7 cellular contexts compared by ENCODE assay signal in genomic region chr2:231460862-231461240, GRCh38. TPM values are rescaled to one million over a fixed set of nuclear protein-coding genes. Genes with fewer than 3 reads are reported as not detected.
A peak's percentile ranks its signal among the peaks of the same experiment; 100 is the strongest.
DNase-seq lines count a peak whose midpoint lies in the region; ATAC-seq and TF ChIP-seq lines count a peak whose summit lies in the region.
"Not testable (repeated sequence)": the region's sequence is repeated elsewhere in the genome, so short reads cannot be mapped to it uniquely, and the experiment has no call there.

No MANE protein-coding gene starts in this region.

- ATAC-seq in activated T-cell treated with anti-CD3 and anti-CD28 coated beads, Interleukin-2, amount 50 U/mL, for 72 hours (replicated peaks in 1 of 2), result not testable (repeated sequence)

- H3K4me1 Mint-ChIP-seq in Caco-2 (ENCODE audit: low read depth, unreplicated experiment) (peaks cover 13% of the 10 kb centered on the region), endothelial cell (ENCODE audit: unreplicated experiment) (peaks cover 29% of the 10 kb centered on the region), neural crest cell (peaks cover 39% of the 10 kb centered on the region)
- H3K4me1 Mint-ChIP-seq in activated CD4-positive, alpha-beta T cell treated with anti-CD3 and anti-CD28 coated beads, Interleukin-2, amount 10 ng/mL, durations not matched to agents 7 days and 5 days, result peaks cover 65% of the 10 kb centered on the region
- peaks cover 70% of the 10 kb centered on the region for H3K4me1 Mint-ChIP-seq in activated T-cell treated with anti-CD3 and anti-CD28 coated beads, Interleukin-2, amount 50 U/mL, for 72 hours (ENCODE audit: low read depth)
- H3K4me1 Mint-ChIP-seq in activated naive CD8-positive, alpha-beta T cell treated with anti-CD3 and anti-CD28 coated beads for 36 hours, result peaks cover 49% of the 10 kb centered on the region

- not testable (repeated sequence) for H3K36me3 ChIP-seq in Caco-2 (ENCODE audit: control insufficient read depth, insufficient read depth, low read length)
- peaks cover 77% of the 10 kb centered on the region for H3K36me3 ChIP-seq in Loucy (ENCODE audit: insufficient read depth, low read length)

- H3K27me3 ChIP-seq in Caco-2 (replicated peaks; ENCODE audit: control insufficient read depth, insufficient read depth, low read length); Loucy (ENCODE audit: insufficient read depth, low read length, poor library complexity, severe bottlenecking): not testable (repeated sequence)

- not testable (repeated sequence) for H3K9ac ChIP-seq in Loucy (ENCODE audit: low read depth, low read length, poor library complexity, severe bottlenecking)

- intact Hi-C loops in Caco-2 (cut with micrococcal nuclease; ENCODE audit: unreplicated experiment), result not testable (repeated sequence)

- not testable (repeated sequence) for H3K4me1 ChIP-seq in Caco-2
- H3K4me1 ChIP-seq in Loucy (ENCODE audit: insufficient read depth, low read length, poor library complexity, severe bottlenecking), result peaks cover 58% of the 10 kb centered on the region

- not testable (repeated sequence) for H3K27me3 Mint-ChIP-seq in Caco-2 (ENCODE audit: insufficient read depth, unreplicated experiment); activated CD4-positive, alpha-beta T cell treated with anti-CD3 and anti-CD28 coated beads, Interleukin-2, amount 10 ng/mL, durations not matched to agents 7 days and 5 days; activated T-cell treated with anti-CD3 and anti-CD28 coated beads, Interleukin-2, amount 50 U/mL, for 72 hours (ENCODE audit: low read depth); endothelial cell (ENCODE audit: unreplicated experiment); neural crest cell (ENCODE audit: low read depth)
- peaks cover 15% of the 10 kb centered on the region for H3K27me3 Mint-ChIP-seq in activated naive CD8-positive, alpha-beta T cell treated with anti-CD3 and anti-CD28 coated beads for 36 hours

- BruUV-seq in Caco-2 (replicated peaks; lab: Mats Ljungman, UMichigan), result not testable (repeated sequence)

- not testable (repeated sequence) for H3K4me3 ChIP-seq in Caco-2 (ENCODE audit: low read depth, low read length)
- peak overlapping the region; percentile 86 for H3K4me3 ChIP-seq in Loucy (ENCODE audit: low read length, poor library complexity, severe bottlenecking)

- H4K20me1 ChIP-seq in Loucy (ENCODE audit: insufficient read depth, low read length, poor library complexity, severe bottlenecking), result peaks cover 84% of the 10 kb centered on the region

- not testable (repeated sequence) for H3K9me2 ChIP-seq in Loucy (replicated peaks; ENCODE audit: low read depth, low read length)

- DNase-seq in Caco-2; activated CD4-positive, alpha-beta T cell treated with anti-CD3 and anti-CD28 coated beads, Interleukin-2, amount 10 ng/mL, durations not matched to agents 7 days and 5 days; activated T-cell treated with anti-CD3 and anti-CD28 coated beads, Interleukin-2, amount 50 U/mL, for 72 hours; activated naive CD8-positive, alpha-beta T cell treated with anti-CD3 and anti-CD28 coated beads for 36 hours; endothelial cell (ENCODE audit: low spot score); neural crest cell (ENCODE audit: low read depth, low spot score): not testable (repeated sequence)

- POLR2A ChIA-PET in Caco-2 (lab: Charles Lee); activated CD4-positive, alpha-beta T cell treated with anti-CD3 and anti-CD28 coated beads, Interleukin-2, amount 10 ng/mL, durations not matched to agents 7 days and 5 days (lab: Charles Lee): not testable (repeated sequence)

- not testable (repeated sequence) for H2AFZ ChIP-seq in Loucy (ENCODE audit: low read length)

- H3K36me3 Mint-ChIP-seq in Caco-2 (ENCODE audit: insufficient read depth, unreplicated experiment), result peaks cover 87% of the 10 kb centered on the region
- H3K36me3 Mint-ChIP-seq in activated CD4-positive, alpha-beta T cell treated with anti-CD3 and anti-CD28 coated beads, Interleukin-2, amount 10 ng/mL, durations not matched to agents 7 days and 5 days (ENCODE audit: low read depth), result peaks cover 75% of the 10 kb centered on the region
- H3K36me3 Mint-ChIP-seq in activated T-cell treated with anti-CD3 and anti-CD28 coated beads, Interleukin-2, amount 50 U/mL, for 72 hours (ENCODE audit: insufficient read depth in 2 of 2), result peaks cover 37 to 71% of the 10 kb centered on the region in 2 donors
- peaks cover 77% of the 10 kb centered on the region for H3K36me3 Mint-ChIP-seq in activated naive CD8-positive, alpha-beta T cell treated with anti-CD3 and anti-CD28 coated beads for 36 hours
- peaks cover 56% of the 10 kb centered on the region for H3K36me3 Mint-ChIP-seq in endothelial cell (ENCODE audit: low read depth, unreplicated experiment)
- H3K36me3 Mint-ChIP-seq in neural crest cell (ENCODE audit: low read depth), result peaks cover 53% of the 10 kb centered on the region

- peak overlapping the region; percentile 3 for H3K27ac Mint-ChIP-seq in Caco-2 (ENCODE audit: unreplicated experiment)
- H3K27ac Mint-ChIP-seq in activated CD4-positive, alpha-beta T cell treated with anti-CD3 and anti-CD28 coated beads, Interleukin-2, amount 10 ng/mL, durations not matched to agents 7 days and 5 days, result peak overlapping the region; percentile 63
- H3K27ac Mint-ChIP-seq in activated T-cell treated with anti-CD3 and anti-CD28 coated beads, Interleukin-2, amount 50 U/mL, for 72 hours, result peak overlapping the region; percentile 87
- H3K27ac Mint-ChIP-seq in activated naive CD8-positive, alpha-beta T cell treated with anti-CD3 and anti-CD28 coated beads for 36 hours, result peak overlapping the region; percentile 69
- H3K27ac Mint-ChIP-seq in endothelial cell (ENCODE audit: unreplicated experiment); neural crest cell (ENCODE audit: unreplicated experiment): not testable (repeated sequence)

- CTCF ChIA-PET in Caco-2 (lab: Charles Lee), result not testable (repeated sequence)
- CTCF ChIA-PET in activated CD4-positive, alpha-beta T cell treated with anti-CD3 and anti-CD28 coated beads, Interleukin-2, amount 10 ng/mL, durations not matched to agents 7 days and 5 days (lab: Charles Lee), result interaction anchor here (1.1 to 1.6 kb wide), 2 partner anchors 9 to 40 kb away, joined by 3 to 6 read pairs; no protein-coding TSS in a partner anchor

- H3K4me3 Mint-ChIP-seq in Caco-2 (ENCODE audit: unreplicated experiment); activated CD4-positive, alpha-beta T cell treated with anti-CD3 and anti-CD28 coated beads, Interleukin-2, amount 10 ng/mL, durations not matched to agents 7 days and 5 days: not testable (repeated sequence)
- H3K4me3 Mint-ChIP-seq in activated T-cell treated with anti-CD3 and anti-CD28 coated beads, Interleukin-2, amount 50 U/mL, for 72 hours, result peak overlapping the region; percentile 62 to 81
- H3K4me3 Mint-ChIP-seq in activated naive CD8-positive, alpha-beta T cell treated with anti-CD3 and anti-CD28 coated beads for 36 hours, result peak overlapping the region; percentile 63
- peak overlapping the region; percentile 4 for H3K4me3 Mint-ChIP-seq in endothelial cell (ENCODE audit: unreplicated experiment)
- peak overlapping the region; percentile 83 for H3K4me3 Mint-ChIP-seq in neural crest cell

- H3F3A ChIP-seq in Loucy (ENCODE audit: low read depth), result not testable (repeated sequence)

- not testable (repeated sequence) for H3K9me3 ChIP-seq in Caco-2; Loucy (ENCODE audit: insufficient read depth, low read depth, low read length)

- H3K79me2 ChIP-seq in Loucy (ENCODE audit: insufficient read depth, low read length), result peaks cover 96% of the 10 kb centered on the region

- not testable (repeated sequence) for H3K9me3 Mint-ChIP-seq in Caco-2 (ENCODE audit: unreplicated experiment); activated CD4-positive, alpha-beta T cell treated with anti-CD3 and anti-CD28 coated beads, Interleukin-2, amount 10 ng/mL, durations not matched to agents 7 days and 5 days; activated T-cell treated with anti-CD3 and anti-CD28 coated beads, Interleukin-2, amount 50 U/mL, for 72 hours; activated naive CD8-positive, alpha-beta T cell treated with anti-CD3 and anti-CD28 coated beads for 36 hours; endothelial cell (ENCODE audit: unreplicated experiment); neural crest cell

- H3K4me2 ChIP-seq in Loucy (ENCODE audit: low read depth, low read length, poor library complexity, severe bottlenecking), result peak overlapping the region; percentile 97

- TF ChIP-seq CTCF in Caco-2 (IDR thresholded peaks at IDR 0.05; ENCODE audit: insufficient read depth in 1 of 2, low read depth in 1 of 2, low read length in 1 of 2, severe bottlenecking in 1 of 2, unreplicated experiment in 1 of 2); Loucy (conservative IDR thresholded peaks at IDR 0.05; ENCODE audit: low read length); endothelial cell (IDR thresholded peaks at IDR 0.05; ENCODE audit: unreplicated experiment); neural crest cell (conservative IDR thresholded peaks at IDR 0.05): not testable (repeated sequence)

RNA-seq across cellular contexts. Expression of gene NCL, which starts 3.4 kb away (rescaled TPM):
- total RNA-seq in Caco-2 (2022) (608 and 612 TPM in 2 replicates), endothelial cell (ENCODE audit: unreplicated experiment) (346 TPM), neural crest cell (999 and 1,068 TPM in 2 replicates)
- total RNA-seq in activated CD4-positive, alpha-beta T cell treated with anti-CD3 and anti-CD28 coated beads, Interleukin-2, amount 10 ng/mL, durations not matched to agents 7 days and 5 days, result 100 to 1,000 TPM; 542 to 599 TPM
- total RNA-seq in activated T-cell treated with anti-CD3 and anti-CD28 coated beads, Interleukin-2, amount 50 U/mL, for 72 hours, result 100 to 1,000 TPM; 501 to 656 TPM
- total RNA-seq in activated naive CD8-positive, alpha-beta T cell treated with anti-CD3 and anti-CD28 coated beads for 36 hours, result 1,000 to 10,000 TPM; 2,049 to 2,118 TPM
